ENCODE assay signal across 8 cellular contexts in the genomic region with DNA sequence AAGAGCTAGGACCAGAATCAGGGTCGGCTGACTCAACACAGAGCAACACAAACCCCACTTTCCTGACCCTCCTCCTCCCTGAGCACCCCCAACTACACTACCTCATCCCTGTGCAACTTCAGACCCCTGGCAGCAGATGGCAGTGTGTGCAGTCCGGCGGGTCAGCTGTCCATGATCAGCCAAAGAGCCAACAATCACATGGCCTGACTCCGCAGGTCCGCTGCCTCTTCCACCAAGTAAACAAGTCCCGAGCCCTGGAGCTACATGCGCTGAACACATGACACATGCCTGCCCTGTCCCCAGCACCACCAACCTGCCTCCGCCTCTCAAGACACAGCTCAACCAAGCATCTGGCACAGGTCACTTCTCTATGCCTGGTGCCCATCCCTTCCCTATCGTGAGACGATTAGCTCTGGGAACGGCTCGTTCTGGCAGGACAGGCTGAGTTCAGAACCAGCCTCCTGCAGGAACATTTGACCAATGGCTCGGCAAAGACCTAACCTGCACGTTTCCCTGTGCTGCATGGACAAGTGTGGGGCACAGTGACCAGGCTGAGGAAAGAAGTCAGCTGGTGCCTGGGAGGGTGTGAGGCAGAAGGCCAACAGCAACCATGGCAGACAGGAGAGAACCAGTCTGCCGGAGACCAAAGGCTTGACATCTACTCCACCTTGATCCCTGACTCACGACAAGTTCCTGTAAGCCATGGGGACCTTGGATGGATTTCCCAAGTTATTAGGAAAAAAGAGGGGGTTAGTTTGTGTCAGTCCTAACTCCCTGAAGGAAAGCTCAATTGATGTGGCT.
A peak's percentile ranks its signal among the peaks of the same experiment; 100 is the strongest.
DNase-seq lines count a peak whose midpoint lies in the region; ATAC-seq and TF ChIP-seq lines count a peak whose summit lies in the region.

No MANE protein-coding gene starts in this region.

- no peak overlapping the region for H3K9ac ChIP-seq in SU-DHL-6 (ENCODE audit: low read length)

- H3K27me3 ChIP-seq in SU-DHL-6 (ENCODE audit: low read length), result no peaks in the 10 kb centered on the region

- POLR2A ChIA-PET in activated CD8-positive, alpha-beta T cell treated with anti-CD3 and anti-CD28 coated beads for 36 hours (lab: Charles Lee), result interaction anchor here (0.8 to 1.7 kb wide), 3 partner anchors 11 to 14 kb away, joined by 5 to 7 read pairs (median 6); no protein-coding TSS in a partner anchor
- POLR2A ChIA-PET in activated CD8-positive, alpha-beta T cell treated with anti-CD3 and anti-CD28 coated beads, Interleukin-2, amount 10 ng/mL, durations not matched to agents 7 days and 5 days (lab: Charles Lee), result no interaction called here

- intact Hi-C loops in activated CD8-positive, alpha-beta T cell treated with anti-CD3 and anti-CD28 coated beads for 36 hours (cut with micrococcal nuclease), result no loop called here

- peaks cover 4% of the 10 kb centered on the region; the same call in 1 of the 2 replicates for H4K20me1 ChIP-seq in SU-DHL-6 (ENCODE audit: low read depth, low read length)

- H3K27ac ChIP-seq in SU-DHL-6 (ENCODE audit: low read depth, low read length), result no peak overlapping the region

- DNase-seq in activated CD8-positive, alpha-beta T cell treated with anti-CD3 and anti-CD28 coated beads for 36 hours, result no peak
- no peak for DNase-seq in activated CD8-positive, alpha-beta T cell treated with anti-CD3 and anti-CD28 coated beads, Interleukin-2, amount 10 ng/mL, durations not matched to agents 7 days and 5 days
- DNase-seq in fibroblast of the aortic adventitia (ENCODE audit: low read depth) (peak; percentile 27), osteocyte (ENCODE audit: extremely low spot score, unreplicated experiment) (peak; percentile 78), activated gamma-delta T cell treated with Interleukin-2 at 50 U/mL for 16 hours (no peak)
- DNase-seq in stimulated activated CD4-positive, alpha-beta T cell treated with anti-CD3 and anti-CD28 coated beads, Interleukin-4, amount 100 ng/mL, for 1 hour, result no peak

- peak overlapping the region; percentile 67 for H3K27ac Mint-ChIP-seq in activated CD8-positive, alpha-beta T cell treated with anti-CD3 and anti-CD28 coated beads for 36 hours
- no peak overlapping the region for H3K27ac Mint-ChIP-seq in activated CD8-positive, alpha-beta T cell treated with anti-CD3 and anti-CD28 coated beads, Interleukin-2, amount 10 ng/mL, durations not matched to agents 7 days and 5 days
- H3K27ac Mint-ChIP-seq in osteocyte (ENCODE audit: unreplicated experiment), result no peak overlapping the region

- no peak for TF ChIP-seq CTCF in activated CD8-positive, alpha-beta T cell treated with anti-CD3 and anti-CD28 coated beads for 36 hours (IDR thresholded peaks at IDR 0.05)
- TF ChIP-seq CTCF in SU-DHL-6 (IDR thresholded peaks at IDR 0.05; ENCODE audit: insufficient read depth, low read length, poor library complexity, severe bottlenecking), result peak; percentile 39
- TF ChIP-seq CTCF in fibroblast of the aortic adventitia (IDR thresholded peaks at IDR 0.05; ENCODE audit: insufficient read depth, low read length), result peak; percentile 35
- peak; percentile 29 for TF ChIP-seq CTCF in osteocyte (IDR thresholded peaks at IDR 0.05)

- H3K9me3 Mint-ChIP-seq in activated CD8-positive, alpha-beta T cell treated with anti-CD3 and anti-CD28 coated beads for 36 hours, result no peaks in the 10 kb centered on the region
- no peaks in the 10 kb centered on the region for H3K9me3 Mint-ChIP-seq in activated CD8-positive, alpha-beta T cell treated with anti-CD3 and anti-CD28 coated beads, Interleukin-2, amount 10 ng/mL, durations not matched to agents 7 days and 5 days (ENCODE audit: insufficient read depth)
- no peaks in the 10 kb centered on the region for H3K9me3 Mint-ChIP-seq in osteocyte (ENCODE audit: unreplicated experiment)

- no peaks in the 10 kb centered on the region for H3K9me3 ChIP-seq in SU-DHL-6 (ENCODE audit: insufficient read depth, low read length)

- H3K36me3 Mint-ChIP-seq in activated CD8-positive, alpha-beta T cell treated with anti-CD3 and anti-CD28 coated beads for 36 hours (ENCODE audit: low read depth), result peaks cover 36% of the 10 kb centered on the region
- peaks cover 62% of the 10 kb centered on the region for H3K36me3 Mint-ChIP-seq in activated CD8-positive, alpha-beta T cell treated with anti-CD3 and anti-CD28 coated beads, Interleukin-2, amount 10 ng/mL, durations not matched to agents 7 days and 5 days (ENCODE audit: low read depth)
- peaks cover 12% of the 10 kb centered on the region for H3K36me3 Mint-ChIP-seq in osteocyte (ENCODE audit: unreplicated experiment)

- H3K4me3 ChIP-seq in SU-DHL-6 (ENCODE audit: insufficient read depth, low read length, poor library complexity, severe bottlenecking), result no peak overlapping the region
- H3K4me3 ChIP-seq in fibroblast of the aortic adventitia (ENCODE audit: low read depth, low read length), result no peak overlapping the region

- H3K4me1 Mint-ChIP-seq in activated CD8-positive, alpha-beta T cell treated with anti-CD3 and anti-CD28 coated beads for 36 hours (ENCODE audit: low read depth), result peaks cover 60% of the 10 kb centered on the region
- H3K4me1 Mint-ChIP-seq in activated CD8-positive, alpha-beta T cell treated with anti-CD3 and anti-CD28 coated beads, Interleukin-2, amount 10 ng/mL, durations not matched to agents 7 days and 5 days (ENCODE audit: low read depth), result peaks cover 37% of the 10 kb centered on the region
- H3K4me1 Mint-ChIP-seq in osteocyte (ENCODE audit: unreplicated experiment), result peaks cover under 1% of the 10 kb centered on the region

- H3K36me3 ChIP-seq in SU-DHL-6 (ENCODE audit: low read length), result peaks cover 3% of the 10 kb centered on the region; the same call in 1 of the 2 replicates

- no peaks in the 10 kb centered on the region for H3K9me2 ChIP-seq in SU-DHL-6 (replicated peaks; ENCODE audit: insufficient read depth, low read length)

- H3K4me2 ChIP-seq in SU-DHL-6 (ENCODE audit: low read depth, low read length, poor library complexity, severe bottlenecking), result no peak overlapping the region

- no peaks in the 10 kb centered on the region for H3K27me3 Mint-ChIP-seq in activated CD8-positive, alpha-beta T cell treated with anti-CD3 and anti-CD28 coated beads for 36 hours
- no peaks in the 10 kb centered on the region for H3K27me3 Mint-ChIP-seq in activated CD8-positive, alpha-beta T cell treated with anti-CD3 and anti-CD28 coated beads, Interleukin-2, amount 10 ng/mL, durations not matched to agents 7 days and 5 days (ENCODE audit: low read depth)
- no peaks in the 10 kb centered on the region for H3K27me3 Mint-ChIP-seq in osteocyte (ENCODE audit: unreplicated experiment)

- ATAC-seq in activated CD8-positive, alpha-beta T cell treated with anti-CD3 and anti-CD28 coated beads for 36 hours, result peak; percentile 57
- ATAC-seq in activated CD8-positive, alpha-beta T cell treated with anti-CD3 and anti-CD28 coated beads, Interleukin-2, amount 10 ng/mL, durations not matched to agents 7 days and 5 days, result no peak
- no peak for ATAC-seq in GM18861 (IDR thresholded peaks at IDR 0.05; ENCODE audit: unreplicated experiment)

- H3K4me3 Mint-ChIP-seq in activated CD8-positive, alpha-beta T cell treated with anti-CD3 and anti-CD28 coated beads for 36 hours, result no peak overlapping the region
- no peak overlapping the region for H3K4me3 Mint-ChIP-seq in activated CD8-positive, alpha-beta T cell treated with anti-CD3 and anti-CD28 coated beads, Interleukin-2, amount 10 ng/mL, durations not matched to agents 7 days and 5 days
- no peak overlapping the region for H3K4me3 Mint-ChIP-seq in osteocyte (ENCODE audit: unreplicated experiment)

- H2AFZ ChIP-seq in SU-DHL-6 (ENCODE audit: low read depth, low read length, severe bottlenecking), result no peak overlapping the region

- peaks cover 58% of the 10 kb centered on the region for H3K79me2 ChIP-seq in SU-DHL-6 (ENCODE audit: insufficient read depth, low read length)

- H3F3A ChIP-seq in SU-DHL-6 (ENCODE audit: insufficient read depth), result no peaks in the 10 kb centered on the region

- CTCF ChIA-PET in activated CD8-positive, alpha-beta T cell treated with anti-CD3 and anti-CD28 coated beads for 36 hours (lab: Charles Lee), result interaction anchor here (0.7 to 2.7 kb wide), 8 partner anchors 9 to 73 kb away, joined by 4 to 15 read pairs (median 8); no protein-coding TSS in a partner anchor
- CTCF ChIA-PET in activated CD8-positive, alpha-beta T cell treated with anti-CD3 and anti-CD28 coated beads, Interleukin-2, amount 10 ng/mL, durations not matched to agents 7 days and 5 days (lab: Charles Lee), result interaction anchor here (0.9 to 2.4 kb wide), 6 partner anchors 10 to 151 kb away, joined by 3 to 10 read pairs (median 4); no protein-coding TSS in a partner anchor

Comparison
In these comparisons a context has a peak if more than half of its experiments do, and no peak if none do; other contexts are left out.
1. DNase-seq: peak in fibroblast of the aortic adventitia (single experiment) and osteocyte (single experiment); none in activated CD8-positive, alpha-beta T cell treated with anti-CD3 and anti-CD28 coated beads for 36 hours (single experiment), activated CD8-positive, alpha-beta T cell treated with anti-CD3 and anti-CD28 coated beads, Interleukin-2, amount 10 ng/mL, durations not matched to agents 7 days and 5 days (single experiment), stimulated activated CD4-positive, alpha-beta T cell treated with anti-CD3 and anti-CD28 coated beads, Interleukin-4, amount 100 ng/mL, for 1 hour (single experiment) and activated gamma-delta T cell treated with Interleukin-2 at 50 U/mL for 16 hours (single experiment).